In the genomic region with DNA sequence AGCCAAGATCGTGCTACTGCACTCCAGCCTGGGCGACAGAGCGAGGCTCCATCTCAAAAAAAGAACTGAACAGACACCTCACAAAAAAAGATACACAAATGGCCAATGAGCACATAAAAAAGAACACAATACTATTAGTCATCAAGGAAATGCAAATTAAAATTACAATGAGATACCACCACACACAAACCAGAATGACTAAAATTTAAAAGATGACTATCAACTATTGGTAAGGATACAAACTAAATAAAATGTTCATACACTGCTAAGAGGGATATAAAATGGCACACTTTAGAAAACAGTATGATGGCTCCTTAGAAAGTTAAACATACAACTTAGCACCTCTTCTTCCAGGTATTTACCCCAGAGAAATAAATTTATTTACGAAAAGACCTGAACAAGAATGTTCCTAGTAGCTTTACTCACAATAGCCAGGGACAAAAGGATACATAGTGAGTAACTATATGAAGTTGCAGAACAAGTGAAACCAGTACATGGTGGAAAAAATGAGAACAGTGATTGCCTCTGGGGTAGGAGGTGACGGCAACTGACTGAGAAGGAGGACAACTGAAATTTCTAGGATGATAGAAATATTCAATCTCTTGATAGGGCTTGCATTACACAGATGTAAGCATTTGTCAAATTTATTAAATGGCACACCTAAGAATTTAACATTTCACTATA, we compare ENCODE assay signal across 2 cellular contexts.
TF ChIP-seq lines count a peak whose summit lies in the region.

No MANE protein-coding gene starts in this region.

TF ChIP-seq in endothelial cell of umbilical vein, 7 proteins besides CTCF, POLR2A, EP300 and RAD21:
- TF ChIP-seq JUN (IDR thresholded peaks at IDR 0.05; ENCODE audit: borderline replicate concordance, insufficient read depth, insufficient read length, low read depth), result peak; percentile 15
- no peak for TF ChIP-seq POLR2AphosphoS5 (IDR thresholded peaks at IDR 0.05; ENCODE audit: insufficient read depth, low read depth, low read length)

TF ChIP-seq in HepG2, 621 proteins besides CTCF, POLR2A, EP300 and RAD21:
- TF ChIP-seq ZNF318 (CRISPR knock-in tag; IDR thresholded peaks at IDR 0.05), result no peak
- TF ChIP-seq HMGXB4 (CRISPR knock-in tag; IDR thresholded peaks at IDR 0.05; ENCODE audit: borderline replicate concordance in 1 of 2, low read depth in 1 of 2), result no peak
- TF ChIP-seq, protein P1, sequence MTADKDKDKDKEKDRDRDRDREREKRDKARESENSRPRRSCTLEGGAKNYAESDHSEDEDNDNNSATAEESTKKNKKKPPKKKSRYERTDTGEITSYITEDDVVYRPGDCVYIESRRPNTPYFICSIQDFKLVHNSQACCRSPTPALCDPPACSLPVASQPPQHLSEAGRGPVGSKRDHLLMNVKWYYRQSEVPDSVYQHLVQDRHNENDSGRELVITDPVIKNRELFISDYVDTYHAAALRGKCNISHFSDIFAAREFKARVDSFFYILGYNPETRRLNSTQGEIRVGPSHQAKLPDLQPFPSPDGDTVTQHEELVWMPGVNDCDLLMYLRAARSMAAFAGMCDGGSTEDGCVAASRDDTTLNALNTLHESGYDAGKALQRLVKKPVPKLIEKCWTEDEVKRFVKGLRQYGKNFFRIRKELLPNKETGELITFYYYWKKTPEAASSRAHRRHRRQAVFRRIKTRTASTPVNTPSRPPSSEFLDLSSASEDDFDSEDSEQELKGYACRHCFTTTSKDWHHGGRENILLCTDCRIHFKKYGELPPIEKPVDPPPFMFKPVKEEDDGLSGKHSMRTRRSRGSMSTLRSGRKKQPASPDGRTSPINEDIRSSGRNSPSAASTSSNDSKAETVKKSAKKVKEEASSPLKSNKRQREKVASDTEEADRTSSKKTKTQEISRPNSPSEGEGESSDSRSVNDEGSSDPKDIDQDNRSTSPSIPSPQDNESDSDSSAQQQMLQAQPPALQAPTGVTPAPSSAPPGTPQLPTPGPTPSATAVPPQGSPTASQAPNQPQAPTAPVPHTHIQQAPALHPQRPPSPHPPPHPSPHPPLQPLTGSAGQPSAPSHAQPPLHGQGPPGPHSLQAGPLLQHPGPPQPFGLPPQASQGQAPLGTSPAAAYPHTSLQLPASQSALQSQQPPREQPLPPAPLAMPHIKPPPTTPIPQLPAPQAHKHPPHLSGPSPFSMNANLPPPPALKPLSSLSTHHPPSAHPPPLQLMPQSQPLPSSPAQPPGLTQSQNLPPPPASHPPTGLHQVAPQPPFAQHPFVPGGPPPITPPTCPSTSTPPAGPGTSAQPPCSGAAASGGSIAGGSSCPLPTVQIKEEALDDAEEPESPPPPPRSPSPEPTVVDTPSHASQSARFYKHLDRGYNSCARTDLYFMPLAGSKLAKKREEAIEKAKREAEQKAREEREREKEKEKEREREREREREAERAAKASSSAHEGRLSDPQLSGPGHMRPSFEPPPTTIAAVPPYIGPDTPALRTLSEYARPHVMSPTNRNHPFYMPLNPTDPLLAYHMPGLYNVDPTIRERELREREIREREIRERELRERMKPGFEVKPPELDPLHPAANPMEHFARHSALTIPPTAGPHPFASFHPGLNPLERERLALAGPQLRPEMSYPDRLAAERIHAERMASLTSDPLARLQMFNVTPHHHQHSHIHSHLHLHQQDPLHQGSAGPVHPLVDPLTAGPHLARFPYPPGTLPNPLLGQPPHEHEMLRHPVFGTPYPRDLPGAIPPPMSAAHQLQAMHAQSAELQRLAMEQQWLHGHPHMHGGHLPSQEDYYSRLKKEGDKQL (CRISPR knock-in tag; IDR thresholded peaks at IDR 0.05; ENCODE audit: low read depth), result no peak
- no peak for TF ChIP-seq NFE2L2 (IDR thresholded peaks at IDR 0.05; ENCODE audit: low read length)
- no peak for TF ChIP-seq STAT5B (CRISPR knock-in tag; IDR thresholded peaks at IDR 0.05)
TF ChIP-seq in HepG2: peak in this region for 0.
